ENCODE assay signal across 2 cellular contexts in genomic region chr5:172786736-172787462, GRCh38.
TF ChIP-seq lines count a peak whose summit lies in the region.

No MANE protein-coding gene starts in this region.

TF ChIP-seq in A549, 52 proteins besides CTCF, POLR2A, EP300 and RAD21:
- TF ChIP-seq ZNF302 (CRISPR knock-in tag; IDR thresholded peaks at IDR 0.05) (no peak), FOSL2 (IDR thresholded peaks at IDR 0.05) (no peak), FOSL2 (CRISPR knock-in tag; IDR thresholded peaks at IDR 0.05) (0 out of 2 replicates have a peak, but pooled peaks have one; percentile 22), MAZ (IDR thresholded peaks at IDR 0.05; ENCODE audit: borderline replicate concordance, low read depth, low read length) (no peak)

TF ChIP-seq in H1, 55 proteins besides CTCF, POLR2A, EP300 and RAD21:
- TF ChIP-seq JUND (IDR thresholded peaks at IDR 0.05; ENCODE audit: low read length) (no peak), SIN3A (conservative IDR thresholded peaks at IDR 0.05 in 1 of 2, IDR thresholded peaks at IDR 0.05 in 1 of 2; ENCODE audit: low read depth in 1 of 2, low read length in 2 of 2) (no peak), BCL11A (IDR thresholded peaks at IDR 0.05; ENCODE audit: low read depth in 2 of 2, low read length in 2 of 2) (no peak), TAF1 (IDR thresholded peaks at IDR 0.05; ENCODE audit: low read depth, low read length) (no peak), CREB1 (IDR thresholded peaks at IDR 0.05) (no peak), CHD1 (IDR thresholded peaks at IDR 0.05; ENCODE audit: low read depth, low read length) (no peak), TAF7 (optimal IDR thresholded peaks at IDR 0.05; ENCODE audit: borderline replicate concordance, low read depth, low read length) (no peak), CTBP2 (IDR thresholded peaks at IDR 0.05; ENCODE audit: borderline replicate concordance, insufficient read depth, insufficient read length, low read length) (no peak)
TF ChIP-seq in H1: peak in this region for 0.
